ENCODE assay signal across 9 cellular contexts in genomic region chr5:26700759-26701384, GRCh38.
DNase-seq lines count a peak whose midpoint lies in the region; ATAC-seq and TF ChIP-seq lines count a peak whose summit lies in the region.
"Had no signal": no experiment of that assay in that cellular context is flagged by ENCODE, and none has a peak within 500 bp of the region (broad histone marks: within the 10 kb centered on the region; RNA-seq: fewer than 3 reads in every experiment).

No MANE protein-coding gene starts in this region.

- no peaks in the 10 kb centered on the region for H3K4me1 Mint-ChIP-seq in brain
- H3K4me1 Mint-ChIP-seq in activated CD8-positive, alpha-beta memory T cell treated with anti-CD3 and anti-CD28 coated beads, Interleukin-2, amount 10 ng/mL, durations not matched to agents 7 days and 5 days, result no peaks in the 10 kb centered on the region
- H3K4me1 Mint-ChIP-seq: central memory CD8-positive, alpha-beta T cell had no signal

- peaks cover 0 to 3% (median 0%) of the 10 kb centered on the region in 5 experiments for H3K9me3 Mint-ChIP-seq in brain
- peaks cover 7% of the 10 kb centered on the region for H3K9me3 Mint-ChIP-seq in activated CD8-positive, alpha-beta memory T cell treated with anti-CD3 and anti-CD28 coated beads, Interleukin-2, amount 10 ng/mL, durations not matched to agents 7 days and 5 days (ENCODE audit: low read depth)

- TF ChIP-seq EP300 in neural cell (conservative IDR thresholded peaks at IDR 0.05; ENCODE audit: poor library complexity, severe bottlenecking), result no peak

- H3K4me3 Mint-ChIP-seq in brain, result no peak overlapping the region
- no peak overlapping the region for H3K4me3 Mint-ChIP-seq in activated CD8-positive, alpha-beta memory T cell treated with anti-CD3 and anti-CD28 coated beads, Interleukin-2, amount 10 ng/mL, durations not matched to agents 7 days and 5 days
- H3K4me3 Mint-ChIP-seq: central memory CD8-positive, alpha-beta T cell had no signal

- CTCF ChIA-PET in activated CD8-positive, alpha-beta memory T cell treated with anti-CD3 and anti-CD28 coated beads, Interleukin-2, amount 10 ng/mL, durations not matched to agents 7 days and 5 days (lab: Charles Lee), result no interaction called here

- no peak for ATAC-seq in activated CD8-positive, alpha-beta memory T cell treated with anti-CD3 and anti-CD28 coated beads, Interleukin-2, amount 10 ng/mL, durations not matched to agents 7 days and 5 days
- no peak for ATAC-seq in GM19324 (IDR thresholded peaks at IDR 0.05; ENCODE audit: low FRiP score, unreplicated experiment)

- no peak overlapping the region for H3K4me2 ChIP-seq in neural cell (ENCODE audit: low read length)

- H3K4me3 ChIP-seq in HL-60 (replicated peaks; ENCODE audit: insufficient read depth, low read length) (no peak overlapping the region), neural cell (ENCODE audit: low read length) (no peak overlapping the region), Peyer's patch (no peak overlapping the region)

- H3K36me3 ChIP-seq in neural cell (ENCODE audit: insufficient read depth, low read length) (no peaks in the 10 kb centered on the region), Peyer's patch (no peaks in the 10 kb centered on the region)

- H2AFZ ChIP-seq in neural cell (ENCODE audit: low read depth, low read length), result no peak overlapping the region

- no peak overlapping the region for H3K9ac ChIP-seq in neural cell (ENCODE audit: low read length)

- H3F3A ChIP-seq in neural cell (ENCODE audit: insufficient read depth, low read length, poor library complexity, severe bottlenecking), result no peaks in the 10 kb centered on the region

- no peaks in the 10 kb centered on the region for H3K9me2 ChIP-seq in neural cell (ENCODE audit: insufficient read depth, low read length)

- H3K36me3 Mint-ChIP-seq in brain, result no peaks in the 10 kb centered on the region
- H3K36me3 Mint-ChIP-seq in activated CD8-positive, alpha-beta memory T cell treated with anti-CD3 and anti-CD28 coated beads, Interleukin-2, amount 10 ng/mL, durations not matched to agents 7 days and 5 days, result no peaks in the 10 kb centered on the region

- no peak overlapping the region for H3K27ac Mint-ChIP-seq in brain
- no peak overlapping the region for H3K27ac Mint-ChIP-seq in activated CD8-positive, alpha-beta memory T cell treated with anti-CD3 and anti-CD28 coated beads, Interleukin-2, amount 10 ng/mL, durations not matched to agents 7 days and 5 days

- no peaks in the 10 kb centered on the region for H3K79me2 ChIP-seq in neural cell (replicated peaks; ENCODE audit: insufficient read depth, low read length)

- TF ChIP-seq POLR2A in Peyer's patch (IDR thresholded peaks at IDR 0.05), result no peak

- TF ChIP-seq CTCF in HL-60 (IDR thresholded peaks at IDR 0.05; ENCODE audit: insufficient read depth, low read length) (peak; percentile 42), brain (conservative IDR thresholded peaks at IDR 0.05) (peak; percentile 59 to 85), neural cell (IDR thresholded peaks at IDR 0.05; ENCODE audit: poor library complexity, severe bottlenecking) (peak; percentile 66), Peyer's patch (IDR thresholded peaks at IDR 0.05) (no peak)

- H3K27me3 ChIP-seq in HL-60 (ENCODE audit: insufficient read depth, poor library complexity, severe bottlenecking) (no peaks in the 10 kb centered on the region), neural cell (ENCODE audit: insufficient read depth, low read depth, low read length) (no peaks in the 10 kb centered on the region), Peyer's patch (no peaks in the 10 kb centered on the region)

- no peaks in the 10 kb centered on the region for H4K20me1 ChIP-seq in neural cell (ENCODE audit: insufficient read depth)

- H3K27ac ChIP-seq in HL-60 (replicated peaks), result no peak overlapping the region
- no peak overlapping the region for H3K27ac ChIP-seq in neural cell (ENCODE audit: low read length)
- no peak overlapping the region for H3K27ac ChIP-seq in Peyer's patch

- peaks cover 3% of the 10 kb centered on the region for H3K27me3 Mint-ChIP-seq in brain
- H3K27me3 Mint-ChIP-seq in activated CD8-positive, alpha-beta memory T cell treated with anti-CD3 and anti-CD28 coated beads, Interleukin-2, amount 10 ng/mL, durations not matched to agents 7 days and 5 days, result no peaks in the 10 kb centered on the region
- H3K27me3 Mint-ChIP-seq: central memory CD8-positive, alpha-beta T cell had no signal

- TF ChIP-seq RAD21 in neural cell (conservative IDR thresholded peaks at IDR 0.05), result peak; percentile 72

- H3K4me1 ChIP-seq in Peyer's patch, result no peaks in the 10 kb centered on the region

- DNase-seq in Daoy (ENCODE audit: low read depth), result peak; percentile 4
- peak in 1 of 2 experiments; percentile 50 for DNase-seq in HL-60 (ENCODE audit: low read depth in 1 of 2, low spot score in 1 of 2)
- peak; percentile 83 for DNase-seq in NCI-H69 (lab: John Stamatoyannopoulos, UW)
- DNase-seq in activated CD8-positive, alpha-beta memory T cell treated with anti-CD3 and anti-CD28 coated beads, Interleukin-2, amount 10 ng/mL, durations not matched to agents 7 days and 5 days, result no peak
- DNase-seq in Peyer's patch, result no peak

- H3K9me3 ChIP-seq in neural cell (ENCODE audit: low read length) (no peaks in the 10 kb centered on the region), Peyer's patch (peaks cover 0 to 2% (median 0%) of the 10 kb centered on the region in 4 donors)

TF ChIP-seq in neural cell, 6 proteins besides CTCF, POLR2A, EP300 and RAD21:
- TF ChIP-seq SMC3 (conservative IDR thresholded peaks at IDR 0.05; ENCODE audit: poor library complexity) (peak; percentile 65), REST (IDR thresholded peaks at IDR 0.05; ENCODE audit: borderline replicate concordance) (no peak)

Comparison
In these comparisons a context has a peak if more than half of its experiments do, and no peak if none do; other contexts are left out.
1. DNase-seq: peak in Daoy (single experiment) and NCI-H69 (single experiment); none in activated CD8-positive, alpha-beta memory T cell treated with anti-CD3 and anti-CD28 coated beads, Interleukin-2, amount 10 ng/mL, durations not matched to agents 7 days and 5 days (single experiment) and Peyer's patch (0 of 3).
2. CTCF ChIP-seq: peak in HL-60 (single experiment), brain (2 of 2) and neural cell (single experiment); none in Peyer's patch (0 of 6).